In genomic region chr4:103018391-103019318, GRCh38 we compare ENCODE assay signal across 8 cellular contexts. TPM values are rescaled to one million over a fixed set of nuclear protein-coding genes. Genes with fewer than 3 reads are reported as not detected.
A peak's percentile ranks its signal among the peaks of the same experiment; 100 is the strongest.
DNase-seq lines count a peak whose midpoint lies in the region; ATAC-seq and TF ChIP-seq lines count a peak whose summit lies in the region.

No MANE protein-coding gene starts in this region.

- H3K27ac ChIP-seq in RWPE1: peak overlapping the region; percentile 86
- H3K27ac ChIP-seq in effector memory CD4-positive, alpha-beta T cell (ENCODE audit: insufficient read depth, low read length, poor library complexity, severe bottlenecking): peak overlapping the region; percentile 77

- no peaks in the 10 kb centered on the region for H3K36me3 ChIP-seq in effector memory CD4-positive, alpha-beta T cell (ENCODE audit: control insufficient read depth, insufficient read depth, low read length)

- H3K4me3 ChIP-seq in effector memory CD4-positive, alpha-beta T cell (ENCODE audit: insufficient read depth, low read depth, low read length, poor library complexity, severe bottlenecking): peak overlapping the region; percentile 65

- no peaks in the 10 kb centered on the region for H3K27me3 ChIP-seq in effector memory CD4-positive, alpha-beta T cell (replicated peaks; ENCODE audit: control insufficient read depth, insufficient read depth, low read length, poor library complexity, severe bottlenecking)

- H3K4me1 ChIP-seq in effector memory CD4-positive, alpha-beta T cell (ENCODE audit: control insufficient read depth, insufficient read depth, low read length, poor library complexity, severe bottlenecking): peaks cover 6% of the 10 kb centered on the region

- TF ChIP-seq CTCF in RWPE1 (conservative IDR thresholded peaks at IDR 0.05; ENCODE audit: low read depth): no peak

- DNase-seq in activated CD8-positive, alpha-beta memory T cell treated with anti-CD3 and anti-CD28 coated beads for 24 hours: peak; percentile 64
- DNase-seq in activated CD8-positive, alpha-beta memory T cell treated with anti-CD3 and anti-CD28 coated beads, Interleukin-2, amount 50 U/mL, for 4 hours: no peak
- DNase-seq in RWPE1 (ENCODE audit: low spot score) (no peak), mucosa of gallbladder (ENCODE audit: low spot score) (peak; percentile 10), NCI-H187 (lab: John Stamatoyannopoulos, UW) (no peak), cortex of kidney (lab: John Stamatoyannopoulos, UW) (no peak)
- no peak for DNase-seq in effector memory CD4-positive, alpha-beta T cell

- no peaks in the 10 kb centered on the region for H3K9me3 ChIP-seq in effector memory CD4-positive, alpha-beta T cell (ENCODE audit: control insufficient read depth, low read length)

- ATAC-seq in HG03039 (IDR thresholded peaks at IDR 0.05; ENCODE audit: unreplicated experiment): no peak

- POLR2A ChIA-PET in RWPE1 (lab: Yijun Ruan, JAX; ENCODE audit: low non-redundant PET): no interaction called here

- CTCF ChIA-PET in RWPE1 (lab: Yijun Ruan, JAX): interaction anchor here (0.5 kb wide), 1 partner anchor 149 kb away, joined by 3 read pairs; no protein-coding TSS in a partner anchor

RNA-seq across cellular contexts. Expression of gene SLC9B1, which starts 0.8 kb away (rescaled TPM):
- total RNA-seq in mucosa of gallbladder: 0.81 TPM

RNA-seq across cellular contexts. Expression of gene SLC9B2, which starts 57.9 kb away (rescaled TPM):
- 9.3 TPM for total RNA-seq in mucosa of gallbladder

Comparison
In these comparisons a context has a peak if more than half of its experiments do, and no peak if none do; other contexts are left out.
1. DNase-seq: peak in activated CD8-positive, alpha-beta memory T cell treated with anti-CD3 and anti-CD28 coated beads for 24 hours (single experiment) and mucosa of gallbladder (single experiment); none in activated CD8-positive, alpha-beta memory T cell treated with anti-CD3 and anti-CD28 coated beads, Interleukin-2, amount 50 U/mL, for 4 hours (single experiment), RWPE1 (single experiment), effector memory CD4-positive, alpha-beta T cell (0 of 3), NCI-H187 (0 of 2) and cortex of kidney (single experiment).